In the genomic region with DNA sequence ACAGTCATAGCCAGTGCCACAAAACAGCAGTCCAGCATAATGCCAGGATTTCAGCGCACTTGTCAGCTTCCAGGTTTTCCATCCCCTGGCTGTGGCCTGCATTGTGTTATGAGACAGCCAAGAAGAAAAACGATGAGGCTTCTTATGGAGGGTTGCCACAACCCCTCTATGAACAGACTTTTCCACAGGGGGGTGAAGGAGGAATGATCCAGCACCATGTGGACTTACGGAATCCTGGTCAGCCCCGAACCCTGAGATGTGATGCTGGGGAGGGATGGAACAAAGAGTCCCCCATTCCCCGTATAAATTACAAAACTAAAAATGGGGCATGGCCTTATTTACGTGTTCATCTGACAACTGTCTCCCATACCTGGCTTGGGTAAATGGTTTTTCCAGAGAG, we compare ENCODE assay signal across 18 cellular contexts. TPM values are rescaled to one million over a fixed set of nuclear protein-coding genes. Genes with fewer than 3 reads are reported as not detected.
DNase-seq lines count a peak whose midpoint lies in the region; ATAC-seq and TF ChIP-seq lines count a peak whose summit lies in the region.
"Had no signal": no experiment of that assay in that cellular context is flagged by ENCODE, and none has a peak within 500 bp of the region (broad histone marks: within the 10 kb centered on the region; RNA-seq: fewer than 3 reads in every experiment).

No MANE protein-coding gene starts in this region.

- H3K9ac ChIP-seq in stomach smooth muscle (ENCODE audit: low read length in 2 of 2) = no peak overlapping the region

- peaks cover 87% of the 10 kb centered on the region for H3K36me3 Mint-ChIP-seq in activated T-helper 17 cell treated with anti-CD3 and anti-CD28 coated beads, Interleukin-2, amount 50 U/mL, for 72 hours (ENCODE audit: low read depth)
- peaks cover 15 to 42% (median 25%) of the 10 kb centered on the region in 5 donors for H3K36me3 Mint-ChIP-seq in naive thymus-derived CD4-positive, alpha-beta T cell

- H3K4me3 ChIP-seq in cardiac muscle cell = no peak overlapping the region
- no peak overlapping the region for H3K4me3 ChIP-seq in naive thymus-derived CD4-positive, alpha-beta T cell (ENCODE audit: low read length)
- no peak overlapping the region for H3K4me3 ChIP-seq in stomach smooth muscle (ENCODE audit: low read length in 2 of 2)

- H3K27ac ChIP-seq in cardiac muscle cell (peak overlapping the region; percentile 68), stomach smooth muscle (ENCODE audit: low read length) (peak overlapping the region; percentile 41)
- no peak overlapping the region for H3K27ac ChIP-seq in naive thymus-derived CD4-positive, alpha-beta T cell (ENCODE audit: low read depth, low read length)

- peaks cover 9% of the 10 kb centered on the region for H3K4me1 Mint-ChIP-seq in activated T-helper 17 cell treated with anti-CD3 and anti-CD28 coated beads, Interleukin-2, amount 50 U/mL, for 72 hours
- peaks cover 20 to 55% (median 31%) of the 10 kb centered on the region in 7 donors for H3K4me1 Mint-ChIP-seq in naive thymus-derived CD4-positive, alpha-beta T cell

- intact Hi-C loops in left ventricle myocardium superior (cut with micrococcal nuclease) = no loop called here
- intact Hi-C loops in naive thymus-derived CD4-positive, alpha-beta T cell (cut with micrococcal nuclease) = no loop called here

- in situ Hi-C loops in KBM-7 (cut with MboI; ENCODE audit: low pct_unique_long_range_greater_than_20kb, low sequenced_read_pairs) = loop anchor here (25.0 kb wide), 1 partner anchor 156 kb away; no protein-coding TSS in a partner anchor

- no peaks in the 10 kb centered on the region for H3K9me3 ChIP-seq in cardiac muscle cell (ENCODE audit: low read depth)
- H3K9me3 ChIP-seq in naive thymus-derived CD4-positive, alpha-beta T cell (ENCODE audit: control insufficient read depth in 2 of 3, low read length in 3 of 3) = no peaks in the 10 kb centered on the region
- no peaks in the 10 kb centered on the region for H3K9me3 ChIP-seq in stomach smooth muscle (ENCODE audit: control insufficient read depth in 2 of 2, low read length in 2 of 2)

- DNase-seq in cardiac muscle cell (ENCODE audit: low read depth in 1 of 2, low spot score in 1 of 2) (no peak), left ventricle myocardium superior (no peak), KBM-7 (no peak), NCI-H1105 (lab: John Stamatoyannopoulos, UW) (no peak)
- no peak for DNase-seq in naive thymus-derived CD4-positive, alpha-beta T cell
- DNase-seq: ACHN; COR-L47; GF-D8; GOT3; HFFc6; NCI-H1417; NCI-H1930; NCI-H446; NK-92 treated with Interleukin-12 subunit alpha and Interleukin-12 subunit beta, amount 100 ng/mL, for 24 hours had no signal

- no peaks in the 10 kb centered on the region for H3K4me1 ChIP-seq in cardiac muscle cell (ENCODE audit: low read depth)
- peaks cover 9 to 13% of the 10 kb centered on the region in 2 donors for H3K4me1 ChIP-seq in naive thymus-derived CD4-positive, alpha-beta T cell (ENCODE audit: control insufficient read depth in 2 of 2, insufficient read depth in 2 of 2, low read length in 2 of 2)
- H3K4me1 ChIP-seq in stomach smooth muscle (ENCODE audit: control insufficient read depth, insufficient read depth, low read length) = peaks cover 20% of the 10 kb centered on the region

- no peaks in the 10 kb centered on the region for H3K27me3 Mint-ChIP-seq in activated T-helper 17 cell treated with anti-CD3 and anti-CD28 coated beads, Interleukin-2, amount 50 U/mL, for 72 hours
- H3K27me3 Mint-ChIP-seq in naive thymus-derived CD4-positive, alpha-beta T cell = no peaks in the 10 kb centered on the region
- H3K27me3 Mint-ChIP-seq: IgD-negative memory B cell had no signal

- H3K36me3 ChIP-seq in cardiac muscle cell (peaks cover 29% of the 10 kb centered on the region), stomach smooth muscle (ENCODE audit: control insufficient read depth in 2 of 2, insufficient read depth in 2 of 2, low read length in 2 of 2) (peaks cover 62 to 67% of the 10 kb centered on the region in 2 donors)
- H3K36me3 ChIP-seq in naive thymus-derived CD4-positive, alpha-beta T cell (ENCODE audit: control insufficient read depth in 2 of 3, insufficient read depth in 3 of 3, low read length in 3 of 3) = peaks cover 0 to 38% (median 0%) of the 10 kb centered on the region in 3 experiments

- no peak for ATAC-seq in left ventricle myocardium superior
- no peak for ATAC-seq in activated T-helper 17 cell treated with anti-CD3 and anti-CD28 coated beads, Interleukin-2, amount 50 U/mL, for 72 hours (replicated peaks)
- ATAC-seq in naive thymus-derived CD4-positive, alpha-beta T cell = no peak
- no peak for ATAC-seq in GM21619 (IDR thresholded peaks at IDR 0.05; ENCODE audit: unreplicated experiment)

- no peaks in the 10 kb centered on the region for H3K9me3 Mint-ChIP-seq in activated T-helper 17 cell treated with anti-CD3 and anti-CD28 coated beads, Interleukin-2, amount 50 U/mL, for 72 hours
- no peaks in the 10 kb centered on the region for H3K9me3 Mint-ChIP-seq in naive thymus-derived CD4-positive, alpha-beta T cell
- H3K9me3 Mint-ChIP-seq: HFFc6, IgD-negative memory B cell had no signal

- H3K27ac Mint-ChIP-seq in activated T-helper 17 cell treated with anti-CD3 and anti-CD28 coated beads, Interleukin-2, amount 50 U/mL, for 72 hours = peak overlapping the region; percentile 51
- peak overlapping the region in 7 of 9 donors; percentile 10 to 84 (median 42) for H3K27ac Mint-ChIP-seq in naive thymus-derived CD4-positive, alpha-beta T cell
- H3K27ac Mint-ChIP-seq: HFFc6, IgD-negative memory B cell had no signal

- TF ChIP-seq CTCF in cardiac muscle cell (IDR thresholded peaks at IDR 0.05; ENCODE audit: low read depth, low read length) = no peak

- H3K4me3 Mint-ChIP-seq in activated T-helper 17 cell treated with anti-CD3 and anti-CD28 coated beads, Interleukin-2, amount 50 U/mL, for 72 hours = no peak overlapping the region
- no peak overlapping the region for H3K4me3 Mint-ChIP-seq in naive thymus-derived CD4-positive, alpha-beta T cell
- H3K4me3 Mint-ChIP-seq: HFFc6, IgD-negative memory B cell had no signal

- POLR2A ChIA-PET in naive thymus-derived CD4-positive, alpha-beta T cell (lab: Charles Lee) = no interaction called here

- CTCF ChIA-PET in naive thymus-derived CD4-positive, alpha-beta T cell (lab: Charles Lee) = no interaction called here

- H3K27me3 ChIP-seq in cardiac muscle cell (no peaks in the 10 kb centered on the region), stomach smooth muscle (ENCODE audit: control insufficient read depth in 1 of 2, insufficient read depth in 2 of 2, low read length in 2 of 2) (no peaks in the 10 kb centered on the region)
- H3K27me3 ChIP-seq in naive thymus-derived CD4-positive, alpha-beta T cell (ENCODE audit: control insufficient read depth in 2 of 2, insufficient read depth in 2 of 2, low read length in 2 of 2) = no peaks in the 10 kb centered on the region

RNA-seq across cellular contexts. Expression of a gene that starts 32.6 kb away (rescaled TPM):
- 22.4 and 39.4 TPM in 2 replicates for total RNA-seq in cardiac muscle cell
- polyA plus RNA-seq in cardiac muscle cell = 25.1 and 45.3 TPM in 2 replicates
- 26.1 TPM for total RNA-seq in left ventricle myocardium superior
- not detected for total RNA-seq in activated T-helper 17 cell treated with anti-CD3 and anti-CD28 coated beads, Interleukin-2, amount 50 U/mL, for 72 hours
- 1 to 10 TPM in 1 of 5 experiments, under 1 TPM in 1, not detected in 3; 0.49 to 1.9 TPM for total RNA-seq in naive thymus-derived CD4-positive, alpha-beta T cell
- polyA plus RNA-seq in naive thymus-derived CD4-positive, alpha-beta T cell = under 1 TPM; 0.30 to 0.32 TPM

RNA-seq across cellular contexts. Expression of a gene that starts 40.6 kb away (rescaled TPM):
- total RNA-seq in cardiac muscle cell = 45.2 and 55.7 TPM in 2 replicates
- polyA plus RNA-seq in cardiac muscle cell = 37.2 and 45.6 TPM in 2 replicates
- 26.1 TPM for total RNA-seq in left ventricle myocardium superior
- total RNA-seq in activated T-helper 17 cell treated with anti-CD3 and anti-CD28 coated beads, Interleukin-2, amount 50 U/mL, for 72 hours = 100 to 1,000 TPM in 1 of 2 donors, 10 to 100 TPM in 1; 87.4 to 173 TPM
- total RNA-seq in naive thymus-derived CD4-positive, alpha-beta T cell = 100 to 1,000 TPM in 3 of 5 experiments, 10 to 100 TPM in 2; 79.8 to 105 (median 101) TPM
- polyA plus RNA-seq in naive thymus-derived CD4-positive, alpha-beta T cell = 100 to 1,000 TPM; 182 to 198 TPM
